20 cellular contexts compared by ENCODE assay signal in the genomic region with DNA sequence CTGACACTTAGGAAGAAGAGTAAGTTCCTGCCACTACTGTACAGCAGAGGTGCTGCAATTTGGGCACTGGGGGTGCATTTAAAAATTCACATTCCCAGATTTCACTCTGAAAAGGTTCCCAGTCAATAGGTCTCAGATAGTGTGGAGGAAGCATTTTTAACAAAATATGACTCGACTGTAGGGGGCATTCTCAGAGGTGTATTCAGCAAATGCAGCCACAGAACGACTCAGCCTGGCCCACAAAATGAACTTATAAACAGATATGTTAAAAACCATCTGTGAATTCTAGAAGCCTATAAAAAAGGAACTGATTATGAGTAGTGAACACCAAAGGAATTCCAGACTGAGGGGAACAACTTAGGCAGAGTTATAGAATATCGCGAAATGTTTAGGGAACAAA. TPM values are rescaled to one million over a fixed set of nuclear protein-coding genes. Genes with fewer than 3 reads are reported as not detected.
A peak's percentile ranks its signal among the peaks of the same experiment; 100 is the strongest.
DNase-seq lines count a peak whose midpoint lies in the region; ATAC-seq and TF ChIP-seq lines count a peak whose summit lies in the region.
"Had no signal": no experiment of that assay in that cellular context is flagged by ENCODE, and none has a peak within 500 bp of the region (broad histone marks: within the 10 kb centered on the region; RNA-seq: fewer than 3 reads in every experiment).

No MANE protein-coding gene starts in this region.

- H2AFZ ChIP-seq in mesenchymal stem cell (ENCODE audit: low read depth, low read length) = no peak overlapping the region

- peaks cover 4% of the 10 kb centered on the region for H3K9me3 Mint-ChIP-seq in glutamatergic neuron (ENCODE audit: unreplicated experiment)

- no peak overlapping the region for H2BK15ac ChIP-seq in mesenchymal stem cell (ENCODE audit: low read depth, poor library complexity, severe bottlenecking)

- no peak for ATAC-seq in GM19351 (IDR thresholded peaks at IDR 0.05; ENCODE audit: unreplicated experiment)

- H3K4me1 Mint-ChIP-seq in glutamatergic neuron (ENCODE audit: low read depth, unreplicated experiment) = no peaks in the 10 kb centered on the region

- H3K36me3 Mint-ChIP-seq in glutamatergic neuron (ENCODE audit: unreplicated experiment) = peaks cover 5% of the 10 kb centered on the region

- H3K4me3 ChIP-seq in MG63 = no peak overlapping the region
- H3K4me3 ChIP-seq in fibroblast of mammary gland (ENCODE audit: control insufficient read depth, low read depth, low read length) = no peak overlapping the region
- H3K4me3 ChIP-seq in mesenchymal stem cell (ENCODE audit: insufficient read depth in 1 of 2, low read depth in 1 of 2, low read length in 2 of 2) = no peak overlapping the region
- H3K4me3 ChIP-seq: A549, HAP-1 had no signal

- H3K18ac ChIP-seq in mesenchymal stem cell (ENCODE audit: low read depth in 1 of 2, low read length in 2 of 2) = no peak overlapping the region

- H2BK120ac ChIP-seq in mesenchymal stem cell (ENCODE audit: low read depth, low read length) = no peak overlapping the region

- TF ChIP-seq CTCF in C4-2B (conservative IDR thresholded peaks at IDR 0.05) = 0 out of 2 replicates have a peak, but pooled peaks have one; percentile 3
- no peak for TF ChIP-seq CTCF in fibroblast of mammary gland (conservative IDR thresholded peaks at IDR 0.05; ENCODE audit: control insufficient read depth, insufficient read depth, low read depth, low read length)
- no peak for TF ChIP-seq CTCF in glutamatergic neuron (IDR thresholded peaks at IDR 0.05; ENCODE audit: partially characterized antibody, unreplicated experiment)

- H3K36me3 ChIP-seq in MG63 (no peaks in the 10 kb centered on the region), mesenchymal stem cell (ENCODE audit: control insufficient read depth in 1 of 2, insufficient read depth in 2 of 2, low read depth in 1 of 2, low read length in 2 of 2) (no peaks in the 10 kb centered on the region)
- H3K36me3 ChIP-seq: HAP-1 had no signal

- no peak overlapping the region for H3K27ac Mint-ChIP-seq in glutamatergic neuron (ENCODE audit: unreplicated experiment)
- H3K27ac Mint-ChIP-seq: CD4-positive, CD25-positive, alpha-beta regulatory T cell had no signal

- H3K9me3 ChIP-seq in MG63 (no peaks in the 10 kb centered on the region), mesenchymal stem cell (ENCODE audit: control insufficient read depth, low read length) (no peaks in the 10 kb centered on the region)
- H3K9me3 ChIP-seq: A549, HAP-1 had no signal

- H3K14ac ChIP-seq in mesenchymal stem cell (ENCODE audit: low read length in 2 of 2) = no peak overlapping the region

- H2BK5ac ChIP-seq in mesenchymal stem cell (ENCODE audit: low read depth, low read length, poor library complexity, severe bottlenecking) = no peak overlapping the region

- H3K9ac ChIP-seq in mesenchymal stem cell (ENCODE audit: low read length) = no peak overlapping the region

- 80% methylated on average over 1 of the region's 4 CpGs for WGBS in mesenchymal stem cell

- H3K27me3 ChIP-seq in MG63 (no peaks in the 10 kb centered on the region), mesenchymal stem cell (ENCODE audit: control insufficient read depth in 1 of 2, insufficient read depth in 1 of 2, low read length in 2 of 2) (no peaks in the 10 kb centered on the region)

- no peak overlapping the region for H2AK5ac ChIP-seq in mesenchymal stem cell (ENCODE audit: low read length, severe bottlenecking)

- H3K79me1 ChIP-seq in mesenchymal stem cell (replicated peaks; ENCODE audit: low read length, poor library complexity, severe bottlenecking) = peaks cover 11% of the 10 kb centered on the region

- no peaks in the 10 kb centered on the region for H3K4me1 ChIP-seq in mesenchymal stem cell (ENCODE audit: control insufficient read depth, insufficient read depth, low read depth, low read length)
- H3K4me1 ChIP-seq: HAP-1 had no signal

- no peak overlapping the region for H4K91ac ChIP-seq in mesenchymal stem cell (ENCODE audit: low read length)

- no peak overlapping the region for H3K23ac ChIP-seq in mesenchymal stem cell (ENCODE audit: low read length in 2 of 2)

- H3K27me3 Mint-ChIP-seq in glutamatergic neuron (ENCODE audit: unreplicated experiment) = peaks cover 1% of the 10 kb centered on the region
- H3K27me3 Mint-ChIP-seq: CD4-positive, CD25-positive, alpha-beta regulatory T cell had no signal

- H3K27ac ChIP-seq in C4-2B (no peak overlapping the region), mesenchymal stem cell (ENCODE audit: low read length, poor library complexity, severe bottlenecking) (no peak overlapping the region)
- H3K27ac ChIP-seq: A549, HL-60 had no signal

- no peak overlapping the region for H2BK12ac ChIP-seq in mesenchymal stem cell (ENCODE audit: low read length in 2 of 2)

- no peak overlapping the region for H4K8ac ChIP-seq in mesenchymal stem cell (ENCODE audit: low read length)

- DNase-seq in HCEC 1CT = peak; percentile 49
- peak; percentile 28 for DNase-seq in MG63
- DNase-seq in fibroblast of mammary gland (ENCODE audit: low read depth) = peak; percentile 17
- no peak for DNase-seq in glutamatergic neuron
- no peak for DNase-seq in ecto neural progenitor cell (ENCODE audit: low spot score)
- DNase-seq in mesenchymal stem cell = no peak
- DNase-seq: AML-193; CD4-positive, CD25-positive, alpha-beta regulatory T cell; DMS79 treated with DMSO at 0.1 percent for 48 hours; KG1; MV-4-11; NCI-H1417 treated with DMSO at 0.1 percent for 48 hours; NCI-H2029; NCI-H524; SIG-M5 had no signal

- no peak overlapping the region for H3K4me2 ChIP-seq in mesenchymal stem cell (ENCODE audit: low read length, poor library complexity, severe bottlenecking)
- H3K4me2 ChIP-seq: A549 had no signal

- no peak overlapping the region for H3K4ac ChIP-seq in mesenchymal stem cell (ENCODE audit: low read depth in 1 of 2, low read length in 2 of 2)

- no peak overlapping the region for H3K4me3 Mint-ChIP-seq in glutamatergic neuron (ENCODE audit: unreplicated experiment)
- H3K4me3 Mint-ChIP-seq: CD4-positive, CD25-positive, alpha-beta regulatory T cell had no signal

RNA-seq across cellular contexts. Expression of gene MLLT3, which starts 31.1 kb away (rescaled TPM):
- 50.7 and 69.9 TPM in 2 replicates for total RNA-seq in MG63 (2014; rRNA removed; shearing (Covaris generic); ENCODE audit: low replicate concordance)
- total RNA-seq in glutamatergic neuron (ENCODE audit: unreplicated experiment) = 11.7 TPM
- polyA plus RNA-seq in mesenchymal stem cell (2013, experiment 1 of 2) = 8.1 TPM
- polyA plus RNA-seq in mesenchymal stem cell (2013, experiment 2 of 2) = 8.7 TPM

Comparison
In these comparisons a context has a peak if more than half of its experiments do, and no peak if none do; other contexts are left out.
1. DNase-seq: peak in HCEC 1CT (single experiment), MG63 (single experiment) and fibroblast of mammary gland (single experiment); none in glutamatergic neuron (single experiment), ecto neural progenitor cell (single experiment) and mesenchymal stem cell (single experiment).